17 cellular contexts compared by ENCODE assay signal in genomic region chr21:42669069-42669468, GRCh38. TPM values are rescaled to one million over a fixed set of nuclear protein-coding genes. Genes with fewer than 3 reads are reported as not detected.
DNase-seq lines count a peak whose midpoint lies in the region; ATAC-seq, FAIRE-seq and TF ChIP-seq lines count a peak whose summit lies in the region.
"Had no signal": no experiment of that assay in that cellular context is flagged by ENCODE, and none has a peak within 500 bp of the region (broad histone marks: within the 10 kb centered on the region; RNA-seq: fewer than 3 reads in every experiment).

No MANE protein-coding gene starts in this region.

- H3K27me3 ChIP-seq in keratinocyte (ENCODE audit: control insufficient read depth, extremely low read depth, insufficient read depth, low read length) = peaks cover 7% of the 10 kb centered on the region
- no peaks in the 10 kb centered on the region for H3K27me3 ChIP-seq in small intestine (ENCODE audit: control insufficient read depth in 2 of 2, insufficient read depth in 2 of 2, low read length in 2 of 2)
- H3K27me3 ChIP-seq in dorsolateral prefrontal cortex = no peaks in the 10 kb centered on the region

- intact Hi-C loops in dorsolateral prefrontal cortex (cut with DNase I) = no loop called here

- no peaks in the 10 kb centered on the region for H3K4me1 ChIP-seq in keratinocyte (ENCODE audit: control insufficient read depth, extremely low read depth, insufficient read depth, low read length)
- no peaks in the 10 kb centered on the region for H3K4me1 ChIP-seq in small intestine (ENCODE audit: control insufficient read depth in 2 of 2, insufficient read depth in 1 of 2, low read depth in 1 of 2, low read length in 1 of 2)
- H3K4me1 ChIP-seq: A549 had no signal

- H3K4me2 ChIP-seq in keratinocyte (ENCODE audit: control insufficient read depth, extremely low read depth, insufficient read depth, low read depth, low read length) = no peak overlapping the region
- H3K4me2 ChIP-seq: A549, PC-9 had no signal

- peak; percentile 2 for TF ChIP-seq CTCF in astrocyte of the spinal cord (IDR thresholded peaks at IDR 0.05; ENCODE audit: low read depth, low read length)
- TF ChIP-seq CTCF in keratinocyte (optimal IDR thresholded peaks at IDR 0.05 in 1 of 3, IDR thresholded peaks at IDR 0.05 in 1 of 3, conservative IDR thresholded peaks at IDR 0.05 in 1 of 3; ENCODE audit: extremely low read depth in 1 of 3, insufficient read depth in 2 of 3, low read length in 3 of 3) = peak; percentile 22 to 64 (median 48)
- TF ChIP-seq CTCF in dorsolateral prefrontal cortex (IDR thresholded peaks at IDR 0.05 in 54 of 56, conservative IDR thresholded peaks at IDR 0.05 in 2 of 56; ENCODE audit: low read depth in 1 of 56, partially characterized antibody in 56 of 56) = no peak

- DNase-seq in NCI-H345 (lab: John Stamatoyannopoulos, UW) = peak; percentile 45
- no peak for DNase-seq in NCI-H345 treated with DMSO at 0.1 percent for 48 hours (lab: John Stamatoyannopoulos, UW; ENCODE audit: unreplicated experiment)
- DNase-seq in astrocyte of the spinal cord (ENCODE audit: low read depth, low spot score) = no peak
- no peak for DNase-seq in keratinocyte (ENCODE audit: low read depth, low spot score)
- DNase-seq in small intestine = peak; percentile 38
- no peak for DNase-seq in AML-193 (lab: John Stamatoyannopoulos, UW)
- no peak for DNase-seq in dorsolateral prefrontal cortex
- DNase-seq: activated CD8-positive, alpha-beta memory T cell treated with anti-CD3 and anti-CD28 coated beads for 24 hours; activated naive CD4-positive, alpha-beta T cell treated with anti-CD3 and anti-CD28 coated beads, Interleukin-2, amount 10 ng/mL, durations not matched to agents 7 days and 5 days; Calu3; cortex of kidney; foreskin fibroblast; GOT3; NCI-H2107; PC-9 had no signal

- H2AFZ ChIP-seq in keratinocyte (ENCODE audit: control insufficient read depth, low read length) = no peak overlapping the region
- H2AFZ ChIP-seq: PC-9 had no signal

- H3K9ac ChIP-seq in keratinocyte (ENCODE audit: control insufficient read depth, extremely low read depth, insufficient read depth, low read length) = no peak overlapping the region

- H3K79me2 ChIP-seq in keratinocyte (ENCODE audit: control insufficient read depth, insufficient read depth, low read length) = no peaks in the 10 kb centered on the region

- H3K4me3 ChIP-seq in astrocyte of the spinal cord (ENCODE audit: low read depth, low read length) = no peak overlapping the region
- no peak overlapping the region for H3K4me3 ChIP-seq in keratinocyte (ENCODE audit: control insufficient read depth in 2 of 3, extremely low read depth in 1 of 3, insufficient read depth in 2 of 3, low read depth in 1 of 3, low read length in 3 of 3)
- no peak overlapping the region for H3K4me3 ChIP-seq in small intestine (ENCODE audit: low read depth in 1 of 2, low read length in 2 of 2)
- no peak overlapping the region for H3K4me3 ChIP-seq in dorsolateral prefrontal cortex
- H3K4me3 ChIP-seq: A549, PC-9 had no signal

- H3K36me3 ChIP-seq in keratinocyte (ENCODE audit: control insufficient read depth in 2 of 2, extremely low read depth in 1 of 2, insufficient read depth in 2 of 2, low read length in 2 of 2) (no peaks in the 10 kb centered on the region), small intestine (ENCODE audit: control insufficient read depth in 2 of 2, insufficient read depth in 2 of 2, low read length in 2 of 2) (no peaks in the 10 kb centered on the region)

- H3K9me1 ChIP-seq in keratinocyte (ENCODE audit: control insufficient read depth, extremely low read depth, insufficient read depth, low read length) = no peaks in the 10 kb centered on the region

- no peak for ATAC-seq in HG03460 (IDR thresholded peaks at IDR 0.05; ENCODE audit: unreplicated experiment)
- ATAC-seq: A549 had no signal

- H3K9me3 ChIP-seq in keratinocyte (ENCODE audit: control insufficient read depth, low read depth, low read length) (no peaks in the 10 kb centered on the region), small intestine (ENCODE audit: control insufficient read depth, low read depth) (no peaks in the 10 kb centered on the region)
- H3K9me3 ChIP-seq: A549 had no signal

- in situ Hi-C loops in astrocyte of the spinal cord (cut with HindIII; ENCODE audit: low sequenced_read_pairs) = no loop called here

- H3K27ac ChIP-seq in keratinocyte (ENCODE audit: control insufficient read depth, insufficient read depth, low read length) (no peak overlapping the region), small intestine (ENCODE audit: low read depth in 1 of 2, low read length in 1 of 2) (no peak overlapping the region), dorsolateral prefrontal cortex (no peak overlapping the region)
- H3K27ac ChIP-seq: A549, PC-9 had no signal

- dilution Hi-C loops in keratinocyte (cut with MboI; ENCODE audit: extremely low pct_ligation_motif_present, low sequenced_read_pairs) = no loop called here

- H4K20me1 ChIP-seq in keratinocyte (ENCODE audit: control insufficient read depth, extremely low read depth, insufficient read depth, low read length) = no peaks in the 10 kb centered on the region

- WGBS in small intestine, 3 donors = 29 to 58% (median 42%) methylated on average over 13 of the region's 13 CpGs

- FAIRE-seq in keratinocyte (lab: Jason Lieb, UNC) (no peak), small intestine (lab: Jason Lieb, UNC) (no peak)
- FAIRE-seq: A549 had no signal

RNA-seq across cellular contexts. Expression of gene PDE9A, which starts 15.6 kb away (rescaled TPM):
- 0.13 to 0.37 TPM (median 0.22 TPM) in 3 replicates for polyA plus RNA-seq in keratinocyte
- 2.0 TPM for polyA plus RNA-seq in keratinocyte (2011; ENCODE audit: low read depth)
- polyA plus RNA-seq in keratinocyte (2011; cell fraction: cytosol; rRNA removed) = 0.44 and 0.53 TPM in 2 replicates
- polyA plus RNA-seq in keratinocyte (2011; cell fraction: nucleus; rRNA removed) = 0.31 and 0.81 TPM in 2 replicates
- 0.29 and 0.63 TPM in 2 replicates for polyA plus RNA-seq in keratinocyte (2012; ENCODE audit: low replicate concordance)
- 0.69 TPM in 1 of 3 replicates, not detected in the others for polyA minus RNA-seq in keratinocyte
- polyA minus RNA-seq in keratinocyte (2011; cell fraction: cytosol; rRNA and poly(A)+ RNA removed) = not detected
- 1.3 TPM in 1 of 2 replicates, not detected in the other for polyA minus RNA-seq in keratinocyte (2011; cell fraction: nucleus; rRNA and poly(A)+ RNA removed)
- 10 to 100 TPM; 34.8 to 96.6 (median 64.3) TPM for polyA plus RNA-seq in small intestine
- total RNA-seq in dorsolateral prefrontal cortex = 10 to 100 TPM in 87 of 120 experiments, 1 to 10 TPM in 33; 6.2 to 23.8 (median 12.1) TPM

Comparison
In these comparisons a context has a peak if more than half of its experiments do, and no peak if none do; other contexts are left out.
1. DNase-seq: peak in NCI-H345 (single experiment) and small intestine (single experiment); none in NCI-H345 treated with DMSO at 0.1 percent for 48 hours (single experiment), astrocyte of the spinal cord (single experiment), keratinocyte (single experiment), AML-193 (0 of 2) and dorsolateral prefrontal cortex (0 of 10).
2. CTCF ChIP-seq: peak in astrocyte of the spinal cord (single experiment) and keratinocyte (3 of 3); none in dorsolateral prefrontal cortex (0 of 56).
3. RNA of gene PDE9A, which starts 15.6 kb away (polyA plus RNA-seq): 34.8 to 96.6 TPM in small intestine; 0.13 to 2.0 TPM in keratinocyte; every median in the first group is over 10 times any median in the second.